ENCODE assay signal across 8 cellular contexts in genomic region chr22:28442264-28442950, GRCh38.
DNase-seq lines count a peak whose midpoint lies in the region; ATAC-seq and TF ChIP-seq lines count a peak whose summit lies in the region.

No MANE protein-coding gene starts in this region.

- no peaks in the 10 kb centered on the region for H3K9me3 Mint-ChIP-seq in natural killer cell treated with Interleukin-12 subunit alpha and Interleukin-12 subunit beta and Interleukin-15 and Interleukin-18, amount 100 ng/mL, for 72 hours

- peaks cover 15 to 22% of the 10 kb centered on the region in 2 donors for H3K27me3 Mint-ChIP-seq in natural killer cell treated with Interleukin-12 subunit alpha and Interleukin-12 subunit beta and Interleukin-15 and Interleukin-18, amount 100 ng/mL, for 72 hours

- no peak overlapping the region for H3K27ac ChIP-seq in 22Rv1

- peaks cover 8 to 15% of the 10 kb centered on the region in 2 donors for H3K4me1 Mint-ChIP-seq in natural killer cell treated with Interleukin-12 subunit alpha and Interleukin-12 subunit beta and Interleukin-15 and Interleukin-18, amount 100 ng/mL, for 72 hours (ENCODE audit: low read depth in 2 of 2)

- TF ChIP-seq CTCF in 22Rv1 (IDR thresholded peaks at IDR 0.05) (peak; percentile 17; the same call in 1 of the 2 replicates), foreskin fibroblast (IDR thresholded peaks at IDR 0.05; ENCODE audit: low read depth, low read length) (peak; percentile 80)

- no peaks in the 10 kb centered on the region for H3K36me3 Mint-ChIP-seq in natural killer cell treated with Interleukin-12 subunit alpha and Interleukin-12 subunit beta and Interleukin-15 and Interleukin-18, amount 100 ng/mL, for 72 hours

- peak overlapping the region in 1 of 2 donors; percentile 11 for H3K27ac Mint-ChIP-seq in natural killer cell treated with Interleukin-12 subunit alpha and Interleukin-12 subunit beta and Interleukin-15 and Interleukin-18, amount 100 ng/mL, for 72 hours

- H3K4me3 ChIP-seq in foreskin fibroblast (ENCODE audit: low read depth in 1 of 2, low read length in 2 of 2) = peak overlapping the region; percentile 56 to 60

- peak; percentile 91 to 94 for ATAC-seq in natural killer cell treated with Interleukin-12 subunit alpha and Interleukin-12 subunit beta and Interleukin-15 and Interleukin-18, amount 100 ng/mL, for 72 hours

- DNase-seq in GM19240 (ENCODE audit: insufficient read length, low spot score) = peak; percentile 65
- DNase-seq in RKO (ENCODE audit: low spot score) = peak; percentile 86
- peak; percentile 47 for DNase-seq in activated gamma-delta T cell treated with anti-CD3 and anti-CD28 coated beads, Interleukin-2, amount 50 U/mL, for 16 hours (ENCODE audit: low read depth)
- peak; percentile 71 to 89 for DNase-seq in foreskin fibroblast
- DNase-seq in natural killer cell treated with Interleukin-12 subunit alpha and Interleukin-12 subunit beta and Interleukin-15 and Interleukin-18, amount 100 ng/mL, for 72 hours (ENCODE audit: low spot score) = peak; percentile 79
- DNase-seq in stimulated activated naive CD4-positive, alpha-beta T cell treated with Interleukin-2 at 50 U/mL for 16 hours (lab: John Stamatoyannopoulos, UW) = peak; percentile 26
- DNase-seq in NCI-H748 treated with DMSO at 0.1 percent for 48 hours (lab: John Stamatoyannopoulos, UW) = no peak

- H3K4me3 Mint-ChIP-seq in natural killer cell treated with Interleukin-12 subunit alpha and Interleukin-12 subunit beta and Interleukin-15 and Interleukin-18, amount 100 ng/mL, for 72 hours = peak overlapping the region; percentile 79
